2 cellular contexts compared by ENCODE assay signal in the genomic region with DNA sequence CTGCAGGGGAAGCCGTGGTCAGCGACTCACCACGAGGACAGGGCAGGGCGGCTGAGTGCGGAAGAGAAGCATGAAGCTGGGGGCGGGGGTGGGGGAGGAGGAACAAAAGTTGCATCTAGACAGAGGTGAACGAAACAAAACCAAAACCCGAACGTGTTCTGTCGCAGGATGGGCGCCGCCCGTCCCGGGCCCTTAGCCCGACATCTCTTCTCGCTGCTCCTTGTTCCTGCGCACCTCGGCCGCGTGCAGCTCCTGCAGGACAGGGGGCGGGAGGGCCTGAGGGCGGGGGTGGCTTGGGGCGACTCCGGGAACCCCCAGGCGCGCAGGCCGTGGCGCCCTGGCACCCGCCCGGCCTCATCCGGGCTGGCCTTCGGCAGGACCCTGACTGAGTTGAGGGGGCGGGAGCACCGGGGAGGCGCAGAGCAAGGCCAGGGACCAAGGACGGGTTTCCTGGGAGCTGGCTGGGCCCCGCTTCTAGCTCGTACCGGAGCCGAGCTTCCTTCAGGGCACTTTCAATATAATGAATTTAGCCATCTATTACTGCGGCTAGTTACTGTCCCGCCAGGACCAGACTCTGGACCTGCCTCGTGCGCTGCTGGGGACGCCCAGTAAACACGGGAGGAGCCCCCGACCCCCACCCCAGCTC.
TF ChIP-seq lines count a peak whose summit lies in the region.

No MANE protein-coding gene starts in this region.

TF ChIP-seq in A549, 52 proteins besides CTCF, POLR2A, EP300 and RAD21:
- TF ChIP-seq TFCP2L1 (CRISPR knock-in tag; IDR thresholded peaks at IDR 0.05) (no peak), JUN (IDR thresholded peaks at IDR 0.05) (0 out of 5 replicates have a peak, but pooled peaks of 1 of the 2 experiments have one; percentile 23)

TF ChIP-seq in SK-N-SH, 30 proteins besides CTCF, POLR2A, EP300 and RAD21:
- TF ChIP-seq SIN3A (IDR thresholded peaks at IDR 0.05; ENCODE audit: borderline replicate concordance, low read depth, low read length) (no peak), NRF1 (IDR thresholded peaks at IDR 0.05; ENCODE audit: low read depth, low read length) (no peak), EZH2phosphoT487 (IDR thresholded peaks at IDR 0.05; ENCODE audit: borderline replicate concordance, low read depth) (no peak), SMC3 (IDR thresholded peaks at IDR 0.05; ENCODE audit: low read depth, low read length) (no peak), NFIC (IDR thresholded peaks at IDR 0.05; ENCODE audit: borderline replicate concordance) (no peak), GABPA (IDR thresholded peaks at IDR 0.05; ENCODE audit: low read depth) (no peak), FOSL2 (IDR thresholded peaks at IDR 0.05; ENCODE audit: borderline replicate concordance, low read depth) (no peak), CHD2 (IDR thresholded peaks at IDR 0.05; ENCODE audit: low read length, partially characterized antibody) (no peak), FOXM1 (IDR thresholded peaks at IDR 0.05; ENCODE audit: low read depth) (no peak), FOXJ3 (CRISPR knock-in tag; IDR thresholded peaks at IDR 0.05) (no peak), TAF1 (IDR thresholded peaks at IDR 0.05; ENCODE audit: borderline replicate concordance, low read depth, low read length) (no peak), YY1 (IDR thresholded peaks at IDR 0.05; ENCODE audit: low read depth) (no peak), RXRA (IDR thresholded peaks at IDR 0.05; ENCODE audit: borderline replicate concordance, low read depth) (no peak)
- TF ChIP-seq, protein P1, sequence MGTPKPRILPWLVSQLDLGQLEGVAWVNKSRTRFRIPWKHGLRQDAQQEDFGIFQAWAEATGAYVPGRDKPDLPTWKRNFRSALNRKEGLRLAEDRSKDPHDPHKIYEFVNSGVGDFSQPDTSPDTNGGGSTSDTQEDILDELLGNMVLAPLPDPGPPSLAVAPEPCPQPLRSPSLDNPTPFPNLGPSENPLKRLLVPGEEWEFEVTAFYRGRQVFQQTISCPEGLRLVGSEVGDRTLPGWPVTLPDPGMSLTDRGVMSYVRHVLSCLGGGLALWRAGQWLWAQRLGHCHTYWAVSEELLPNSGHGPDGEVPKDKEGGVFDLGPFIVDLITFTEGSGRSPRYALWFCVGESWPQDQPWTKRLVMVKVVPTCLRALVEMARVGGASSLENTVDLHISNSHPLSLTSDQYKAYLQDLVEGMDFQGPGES (IDR thresholded peaks at IDR 0.05; ENCODE audit: low read depth, low read length) = no peak
- TF ChIP-seq, protein P2, sequence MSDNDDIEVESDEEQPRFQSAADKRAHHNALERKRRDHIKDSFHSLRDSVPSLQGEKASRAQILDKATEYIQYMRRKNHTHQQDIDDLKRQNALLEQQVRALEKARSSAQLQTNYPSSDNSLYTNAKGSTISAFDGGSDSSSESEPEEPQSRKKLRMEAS (IDR thresholded peaks at IDR 0.05; ENCODE audit: low read depth) = no peak
- TF ChIP-seq, protein P3, sequence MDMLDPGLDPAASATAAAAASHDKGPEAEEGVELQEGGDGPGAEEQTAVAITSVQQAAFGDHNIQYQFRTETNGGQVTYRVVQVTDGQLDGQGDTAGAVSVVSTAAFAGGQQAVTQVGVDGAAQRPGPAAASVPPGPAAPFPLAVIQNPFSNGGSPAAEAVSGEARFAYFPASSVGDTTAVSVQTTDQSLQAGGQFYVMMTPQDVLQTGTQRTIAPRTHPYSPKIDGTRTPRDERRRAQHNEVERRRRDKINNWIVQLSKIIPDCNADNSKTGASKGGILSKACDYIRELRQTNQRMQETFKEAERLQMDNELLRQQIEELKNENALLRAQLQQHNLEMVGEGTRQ (IDR thresholded peaks at IDR 0.05; ENCODE audit: borderline replicate concordance, low read depth, low read length) = no peak
- TF ChIP-seq, protein P4, sequence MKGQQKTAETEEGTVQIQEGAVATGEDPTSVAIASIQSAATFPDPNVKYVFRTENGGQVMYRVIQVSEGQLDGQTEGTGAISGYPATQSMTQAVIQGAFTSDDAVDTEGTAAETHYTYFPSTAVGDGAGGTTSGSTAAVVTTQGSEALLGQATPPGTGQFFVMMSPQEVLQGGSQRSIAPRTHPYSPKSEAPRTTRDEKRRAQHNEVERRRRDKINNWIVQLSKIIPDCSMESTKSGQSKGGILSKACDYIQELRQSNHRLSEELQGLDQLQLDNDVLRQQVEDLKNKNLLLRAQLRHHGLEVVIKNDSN (IDR thresholded peaks at IDR 0.05; ENCODE audit: borderline replicate concordance, low read depth) = no peak
